Comparison of ENCODE assay signal across 8 cellular contexts in the genomic region with DNA sequence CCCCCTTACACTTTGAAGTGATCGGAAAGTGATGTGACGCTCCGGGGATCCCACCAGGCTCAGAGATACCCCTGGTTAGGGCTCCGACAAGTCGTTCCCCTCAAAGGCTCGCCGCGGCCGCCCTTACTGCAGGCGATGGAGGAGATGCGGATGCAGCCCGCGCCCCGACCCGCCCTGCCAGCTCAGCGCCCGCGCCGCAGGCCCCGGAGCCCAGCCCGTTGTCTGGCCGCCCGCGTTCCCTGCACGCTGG. TPM values are rescaled to one million over a fixed set of nuclear protein-coding genes. Genes with fewer than 3 reads are reported as not detected.
DNase-seq lines count a peak whose midpoint lies in the region.

No MANE protein-coding gene starts in this region.

- peak overlapping the region; percentile 98 for H3K4me3 Mint-ChIP-seq in T-helper 2 cell treated with Interferon-gamma antibody and Interleukin-4, amounts not matched to agents 5 μg/mL and 100 μg/mL, for 36 hours
- peak overlapping the region; percentile 99 for H3K4me3 Mint-ChIP-seq in activated T-helper 1 cell treated with anti-CD3 and anti-CD28 coated beads, Interleukin-12 subunit alpha, Interleukin-12 subunit beta, Interleukin-2, Interleukin-4 antibody, amounts not matched to agents 30 ng/mL and 10 ng/mL and 1 ng/mL, durations not matched to agents 14 hours and 24 hours and 36 hours

- H3K9me3 ChIP-seq in iPS-18c (ENCODE audit: control insufficient read depth, insufficient read depth, low read length), result no peaks in the 10 kb centered on the region

- no peak for DNase-seq in T-helper 2 cell treated with Interferon-gamma antibody and Interleukin-4, amounts not matched to agents 5 μg/mL and 100 μg/mL, for 36 hours (ENCODE audit: low spot score)
- no peak for DNase-seq in T-helper 2 cell
- no peak for DNase-seq in activated T-helper 1 cell treated with anti-CD3 and anti-CD28 coated beads, Interleukin-12 subunit alpha, Interleukin-12 subunit beta, Interleukin-2, Interleukin-4 antibody, amounts not matched to agents 30 ng/mL and 10 ng/mL and 1 ng/mL, durations not matched to agents 14 hours and 24 hours and 36 hours (ENCODE audit: low spot score)
- peak in 1 of 49 donors; percentile 68 for DNase-seq in substantia nigra (lab: John Stamatoyannopoulos, UW)
- DNase-seq in NCI-H2029 treated with DMSO at 0.1 percent for 48 hours (lab: John Stamatoyannopoulos, UW), result no peak
- no peak for DNase-seq in ecto neural progenitor cell (ENCODE audit: low spot score)
- DNase-seq in HPDE6-E6E7 (ENCODE audit: extremely low spot score), result no peak

- H3K27me3 Mint-ChIP-seq in T-helper 2 cell treated with Interferon-gamma antibody and Interleukin-4, amounts not matched to agents 5 μg/mL and 100 μg/mL, for 36 hours (ENCODE audit: low read depth), result no peaks in the 10 kb centered on the region
- no peaks in the 10 kb centered on the region for H3K27me3 Mint-ChIP-seq in activated T-helper 1 cell treated with anti-CD3 and anti-CD28 coated beads, Interleukin-12 subunit alpha, Interleukin-12 subunit beta, Interleukin-2, Interleukin-4 antibody, amounts not matched to agents 30 ng/mL and 10 ng/mL and 1 ng/mL, durations not matched to agents 14 hours and 24 hours and 36 hours (ENCODE audit: insufficient read depth)

- peaks cover 26% of the 10 kb centered on the region for H3K4me1 Mint-ChIP-seq in T-helper 2 cell treated with Interferon-gamma antibody and Interleukin-4, amounts not matched to agents 5 μg/mL and 100 μg/mL, for 36 hours (ENCODE audit: low read depth)
- peaks cover 33% of the 10 kb centered on the region for H3K4me1 Mint-ChIP-seq in activated T-helper 1 cell treated with anti-CD3 and anti-CD28 coated beads, Interleukin-12 subunit alpha, Interleukin-12 subunit beta, Interleukin-2, Interleukin-4 antibody, amounts not matched to agents 30 ng/mL and 10 ng/mL and 1 ng/mL, durations not matched to agents 14 hours and 24 hours and 36 hours (ENCODE audit: low read depth)

- intact Hi-C loops in activated T-helper 1 cell treated with anti-CD3 and anti-CD28 coated beads, Interleukin-12 subunit alpha, Interleukin-12 subunit beta, Interleukin-2, Interleukin-4 antibody, amounts not matched to agents 30 ng/mL and 10 ng/mL and 1 ng/mL, durations not matched to agents 14 hours and 24 hours and 36 hours (cut with micrococcal nuclease), result loop anchor here (1.0 kb wide), 1 partner anchor 10 kb away; no protein-coding TSS in a partner anchor

- peak overlapping the region; percentile 98 for H3K4me3 ChIP-seq in iPS-18c (ENCODE audit: insufficient read depth, low read depth, low read length)

- H3K9me3 Mint-ChIP-seq in T-helper 2 cell treated with Interferon-gamma antibody and Interleukin-4, amounts not matched to agents 5 μg/mL and 100 μg/mL, for 36 hours, result no peaks in the 10 kb centered on the region
- H3K9me3 Mint-ChIP-seq in activated T-helper 1 cell treated with anti-CD3 and anti-CD28 coated beads, Interleukin-12 subunit alpha, Interleukin-12 subunit beta, Interleukin-2, Interleukin-4 antibody, amounts not matched to agents 30 ng/mL and 10 ng/mL and 1 ng/mL, durations not matched to agents 14 hours and 24 hours and 36 hours, result no peaks in the 10 kb centered on the region

- peak overlapping the region; percentile 92 for H3K27ac Mint-ChIP-seq in T-helper 2 cell treated with Interferon-gamma antibody and Interleukin-4, amounts not matched to agents 5 μg/mL and 100 μg/mL, for 36 hours
- peak overlapping the region; percentile 94 for H3K27ac Mint-ChIP-seq in activated T-helper 1 cell treated with anti-CD3 and anti-CD28 coated beads, Interleukin-12 subunit alpha, Interleukin-12 subunit beta, Interleukin-2, Interleukin-4 antibody, amounts not matched to agents 30 ng/mL and 10 ng/mL and 1 ng/mL, durations not matched to agents 14 hours and 24 hours and 36 hours

- peak overlapping the region; percentile 88 for H3K27ac ChIP-seq in substantia nigra (ENCODE audit: low read depth, low read length, poor library complexity, severe bottlenecking)

- H3K36me3 Mint-ChIP-seq in T-helper 2 cell treated with Interferon-gamma antibody and Interleukin-4, amounts not matched to agents 5 μg/mL and 100 μg/mL, for 36 hours (ENCODE audit: low read depth), result peaks cover 24% of the 10 kb centered on the region
- peaks cover 11% of the 10 kb centered on the region for H3K36me3 Mint-ChIP-seq in activated T-helper 1 cell treated with anti-CD3 and anti-CD28 coated beads, Interleukin-12 subunit alpha, Interleukin-12 subunit beta, Interleukin-2, Interleukin-4 antibody, amounts not matched to agents 30 ng/mL and 10 ng/mL and 1 ng/mL, durations not matched to agents 14 hours and 24 hours and 36 hours (ENCODE audit: low read depth)

RNA-seq across cellular contexts. Expression of a gene that starts 0.2 kb away (rescaled TPM):
- 33.9 and 40.6 TPM in 2 replicates for total RNA-seq in activated T-helper 1 cell treated with anti-CD3 and anti-CD28 coated beads, Interleukin-12 subunit alpha, Interleukin-12 subunit beta, Interleukin-2, Interleukin-4 antibody, amounts not matched to agents 30 ng/mL and 10 ng/mL and 1 ng/mL, durations not matched to agents 14 hours and 24 hours and 36 hours

RNA-seq across cellular contexts. Expression of a gene that starts 0.5 kb away (rescaled TPM):
- 122 and 132 TPM in 2 replicates for total RNA-seq in activated T-helper 1 cell treated with anti-CD3 and anti-CD28 coated beads, Interleukin-12 subunit alpha, Interleukin-12 subunit beta, Interleukin-2, Interleukin-4 antibody, amounts not matched to agents 30 ng/mL and 10 ng/mL and 1 ng/mL, durations not matched to agents 14 hours and 24 hours and 36 hours

RNA-seq across cellular contexts. Expression of a gene that starts 19.5 kb away (rescaled TPM):
- total RNA-seq in activated T-helper 1 cell treated with anti-CD3 and anti-CD28 coated beads, Interleukin-12 subunit alpha, Interleukin-12 subunit beta, Interleukin-2, Interleukin-4 antibody, amounts not matched to agents 30 ng/mL and 10 ng/mL and 1 ng/mL, durations not matched to agents 14 hours and 24 hours and 36 hours, result 241 and 245 TPM in 2 replicates

RNA-seq across cellular contexts. Expression of a gene that starts 19.6 kb away (rescaled TPM):
- total RNA-seq in activated T-helper 1 cell treated with anti-CD3 and anti-CD28 coated beads, Interleukin-12 subunit alpha, Interleukin-12 subunit beta, Interleukin-2, Interleukin-4 antibody, amounts not matched to agents 30 ng/mL and 10 ng/mL and 1 ng/mL, durations not matched to agents 14 hours and 24 hours and 36 hours, result 68.6 and 68.8 TPM in 2 replicates
